21 cellular contexts compared by ENCODE assay signal in the genomic region with DNA sequence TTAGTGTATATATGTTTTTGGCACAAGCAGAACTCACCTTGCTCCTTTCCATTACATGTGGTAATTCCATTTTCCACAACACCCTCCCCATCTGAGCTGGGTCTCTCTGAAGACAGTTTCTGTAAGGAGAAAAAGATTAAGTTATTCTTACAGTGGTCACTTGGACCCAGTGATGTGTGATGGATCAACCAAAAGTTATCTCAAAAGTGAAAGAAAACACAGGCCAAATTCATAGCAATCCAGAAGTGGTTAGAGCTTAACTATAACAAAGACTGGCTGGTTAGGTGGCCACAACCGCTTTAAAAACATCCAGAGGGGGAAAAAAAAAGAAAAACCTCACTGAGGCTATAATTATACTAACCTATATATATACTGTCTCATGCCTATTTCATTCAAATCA.
"Had no signal": no experiment of that assay in that cellular context is flagged by ENCODE, and none has a peak within 500 bp of the region (broad histone marks: within the 10 kb centered on the region; RNA-seq: fewer than 3 reads in every experiment).

No MANE protein-coding gene starts in this region.

- H3K36me3 Mint-ChIP-seq: memory B cell; natural killer cell treated with Interleukin-12 subunit alpha and Interleukin-12 subunit beta and Interleukin-15 and Interleukin-18, amount 100 ng/mL, for 72 hours; stimulated activated memory B cell treated with anti-CD40 and anti-IgM and Interleukin-4, amounts not matched to agents 10 μg/mL and 1 μg/mL and 100 μg/mL, for 72 hours had no signal

- H3K27ac ChIP-seq: left lung, ovary, tibial artery had no signal

- H3K27me3 ChIP-seq: left lung, ovary, tibial artery had no signal

- H3K27me3 Mint-ChIP-seq: central memory CD8-positive, alpha-beta T cell had no signal

- H3K4me3 Mint-ChIP-seq: activated CD8-positive, alpha-beta T cell treated with anti-CD3 and anti-CD28 coated beads, Interleukin-2, amount 10 ng/mL, durations not matched to agents 7 days and 5 days; activated T-cell treated with anti-CD3 and anti-CD28 coated beads, Interleukin-2, amount 50 U/mL, for 72 hours; brain; central memory CD8-positive, alpha-beta T cell; memory B cell; natural killer cell treated with Interleukin-12 subunit alpha and Interleukin-12 subunit beta and Interleukin-15 and Interleukin-18, amount 100 ng/mL, for 72 hours; stimulated activated memory B cell treated with anti-CD40 and anti-IgM and Interleukin-4, amounts not matched to agents 10 μg/mL and 1 μg/mL and 100 μg/mL, for 72 hours had no signal

- H3K4me1 Mint-ChIP-seq: central memory CD8-positive, alpha-beta T cell; memory B cell; stimulated activated memory B cell treated with anti-CD40 and anti-IgM and Interleukin-4, amounts not matched to agents 10 μg/mL and 1 μg/mL and 100 μg/mL, for 72 hours had no signal

- DNase-seq: activated CD4-positive, alpha-beta T cell treated with anti-CD3 and anti-CD28 coated beads for 4 hours; activated CD8-positive, alpha-beta memory T cell treated with anti-CD3 and anti-CD28 coated beads, Interleukin-2, amount 50 U/mL, for 48 hours; activated CD8-positive, alpha-beta T cell treated with anti-CD3 and anti-CD28 coated beads, Interleukin-2, amount 10 ng/mL, durations not matched to agents 7 days and 5 days; activated gamma-delta T cell; activated T-cell treated with anti-CD3 and anti-CD28 coated beads, Interleukin-2, amount 50 U/mL, for 72 hours; cortex of kidney; effector CD8-positive, alpha-beta T cell; hippocampal formation; kidney; left lung; ovary; stimulated activated CD4-positive, alpha-beta T cell treated with anti-CD3 and anti-CD28 coated beads, Interleukin-2, amount 100 ng/mL, for 48 hours; T-helper 2 cell; tibial artery had no signal

- H3K9me3 Mint-ChIP-seq: activated naive CD4-positive, alpha-beta T cell treated with anti-CD3 and anti-CD28 coated beads, Interleukin-2, amount 50 U/mL, for 72 hours; activated T-cell treated with anti-CD3 and anti-CD28 coated beads, Interleukin-2, amount 50 U/mL, for 72 hours; brain; central memory CD8-positive, alpha-beta T cell; memory B cell; natural killer cell treated with Interleukin-12 subunit alpha and Interleukin-12 subunit beta and Interleukin-15 and Interleukin-18, amount 100 ng/mL, for 72 hours; stimulated activated memory B cell treated with anti-CD40 and anti-IgM and Interleukin-4, amounts not matched to agents 10 μg/mL and 1 μg/mL and 100 μg/mL, for 72 hours had no signal

- H3K9me3 ChIP-seq: left lung, ovary, tibial artery had no signal

- FAIRE-seq: kidney, urothelium cell line had no signal

- ATAC-seq: activated CD8-positive, alpha-beta T cell treated with anti-CD3 and anti-CD28 coated beads, Interleukin-2, amount 10 ng/mL, durations not matched to agents 7 days and 5 days; activated naive CD4-positive, alpha-beta T cell treated with anti-CD3 and anti-CD28 coated beads, Interleukin-2, amount 50 U/mL, for 72 hours; activated T-cell treated with anti-CD3 and anti-CD28 coated beads, Interleukin-2, amount 50 U/mL, for 72 hours; left lung; natural killer cell treated with Interleukin-12 subunit alpha and Interleukin-12 subunit beta and Interleukin-15 and Interleukin-18, amount 100 ng/mL, for 72 hours; stimulated activated memory B cell treated with anti-CD40 and anti-IgM and Interleukin-4, amounts not matched to agents 10 μg/mL and 1 μg/mL and 100 μg/mL, for 72 hours had no signal

- H3K27ac Mint-ChIP-seq: activated CD8-positive, alpha-beta T cell treated with anti-CD3 and anti-CD28 coated beads, Interleukin-2, amount 10 ng/mL, durations not matched to agents 7 days and 5 days; activated naive CD4-positive, alpha-beta T cell treated with anti-CD3 and anti-CD28 coated beads, Interleukin-2, amount 50 U/mL, for 72 hours; activated T-cell treated with anti-CD3 and anti-CD28 coated beads, Interleukin-2, amount 50 U/mL, for 72 hours; memory B cell; natural killer cell treated with Interleukin-12 subunit alpha and Interleukin-12 subunit beta and Interleukin-15 and Interleukin-18, amount 100 ng/mL, for 72 hours; stimulated activated memory B cell treated with anti-CD40 and anti-IgM and Interleukin-4, amounts not matched to agents 10 μg/mL and 1 μg/mL and 100 μg/mL, for 72 hours had no signal

- H3K4me3 ChIP-seq: left lung, ovary, tibial artery had no signal

- H3K36me3 ChIP-seq: ovary had no signal
